ENCODE assay signal across 16 cellular contexts in the genomic region with DNA sequence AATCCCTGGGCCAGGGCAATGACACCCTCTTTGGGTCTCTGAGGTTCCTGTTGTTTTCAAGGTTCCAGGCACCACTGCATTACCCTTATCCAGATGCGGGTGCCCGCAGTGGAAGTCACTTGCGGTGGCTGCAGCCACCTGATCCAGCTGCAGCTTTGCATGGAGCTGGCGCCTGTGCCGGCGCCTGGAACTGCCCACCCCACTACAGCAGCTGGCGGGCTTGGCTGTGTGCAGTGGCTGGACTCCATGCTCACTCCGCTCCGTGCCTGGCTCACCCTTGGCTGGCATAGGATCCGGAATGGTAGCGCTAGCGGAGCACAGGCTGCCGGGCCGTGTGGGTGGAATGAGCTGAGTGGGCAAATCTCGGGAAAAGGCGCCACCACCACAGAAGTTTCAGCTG.
DNase-seq lines count a peak whose midpoint lies in the region; ATAC-seq, FAIRE-seq and TF ChIP-seq lines count a peak whose summit lies in the region.
"Had no signal": no experiment of that assay in that cellular context is flagged by ENCODE, and none has a peak within 500 bp of the region (broad histone marks: within the 10 kb centered on the region; RNA-seq: fewer than 3 reads in every experiment).

No MANE protein-coding gene starts in this region.

- H3K9me1 ChIP-seq in K562 (ENCODE audit: control insufficient read depth, insufficient read depth, low read length) = no peaks in the 10 kb centered on the region

- no peak overlapping the region for H3K27ac Mint-ChIP-seq in GM23338
- H3K27ac Mint-ChIP-seq: CD14-positive monocyte; CD8-positive, alpha-beta T cell; IgD-negative memory B cell had no signal

- no peak for FAIRE-seq in K562 (lab: Jason Lieb, UNC)
- FAIRE-seq: D721Med, GM12892 had no signal

- H3K4me3 Mint-ChIP-seq in GM23338 = no peak overlapping the region
- H3K4me3 Mint-ChIP-seq: CD14-positive monocyte; CD8-positive, alpha-beta T cell had no signal

- TF ChIP-seq EP300 in K562 (IDR thresholded peaks at IDR 0.05; ENCODE audit: low read length) = no peak

- H3K14ac ChIP-seq in neuronal stem cell (ENCODE audit: low read length) = peak overlapping the region; percentile 47

- TF ChIP-seq POLR2A in K562 (conservative IDR thresholded peaks at IDR 0.05) = no peak

- H3K36me3 ChIP-seq in GM23338 (ENCODE audit: insufficient read depth) (no peaks in the 10 kb centered on the region), K562 (ENCODE audit: control insufficient read depth, insufficient read depth, low read length) (no peaks in the 10 kb centered on the region), neuronal stem cell (replicated peaks in 1 of 2; ENCODE audit: control insufficient read depth in 2 of 2, insufficient read depth in 2 of 2, low read length in 2 of 2) (no peaks in the 10 kb centered on the region), upper lobe of right lung (no peaks in the 10 kb centered on the region), aorta (ENCODE audit: control insufficient read depth in 1 of 2, insufficient read depth in 2 of 2, low read length in 1 of 2) (no peaks in the 10 kb centered on the region)

- H3K9me2 ChIP-seq in GM23338 (ENCODE audit: insufficient read depth) = 0 out of 2 replicates have a peak, but pooled peaks cover 5% of the 10 kb centered on the region

- no peak for DNase-seq in GM23338 (ENCODE audit: low spot score)
- DNase-seq in K562 (ENCODE audit: extremely low read depth in 1 of 4, low spot score in 3 of 4) = peak in 1 of 4 experiments; percentile 1
- no peak for DNase-seq in neuronal stem cell (ENCODE audit: low spot score)
- DNase-seq in upper lobe of right lung = peak; percentile 51
- no peak for DNase-seq in LoVo (ENCODE audit: low spot score)
- DNase-seq in aorta = no peak
- DNase-seq: CD8-positive, alpha-beta T cell; COR-L47; DND-41; GDM1; GOT3; HCEC 1CT had no signal

- H4K91ac ChIP-seq in neuronal stem cell (ENCODE audit: low read depth, low read length, poor library complexity) = no peak overlapping the region

- no peak for TF ChIP-seq RAD21 in K562 (CRISPR knock-in tag; conservative IDR thresholded peaks at IDR 0.05 in 1 of 2, IDR thresholded peaks at IDR 0.05 in 1 of 2)

- H3F3A ChIP-seq in GM23338 (replicated peaks; ENCODE audit: low read depth) = no peaks in the 10 kb centered on the region

- no peak overlapping the region for H2AK5ac ChIP-seq in neuronal stem cell (ENCODE audit: low read depth, low read length)

- intact Hi-C loops in K562 (cut with micrococcal nuclease) = no loop called here
- intact Hi-C loops in upper lobe of right lung (cut with DNase I) = no loop called here
- intact Hi-C loops in aorta (cut with DNase I) = no loop called here

- POLR2A ChIA-PET in K562 (lab: Yijun Ruan, JAX) = no interaction called here

- in situ Hi-C loops in K562 (cut with MboI) = no loop called here

- H3K79me2 ChIP-seq in GM23338 (replicated peaks; ENCODE audit: insufficient read depth) (no peaks in the 10 kb centered on the region), K562 (ENCODE audit: control insufficient read depth, insufficient read depth, low read length) (no peaks in the 10 kb centered on the region)

- peak overlapping the region; percentile 65 for H2AFZ ChIP-seq in GM23338
- peak overlapping the region; percentile 45; the same call in 1 of the 2 replicates for H2AFZ ChIP-seq in K562 (ENCODE audit: low read depth, low read length)
- H2AFZ ChIP-seq in neuronal stem cell (ENCODE audit: low read length) = peak overlapping the region; percentile 40

- H3K27me3 ChIP-seq in GM23338 (ENCODE audit: insufficient read depth) (no peaks in the 10 kb centered on the region), K562 (ENCODE audit: control insufficient read depth in 2 of 2, insufficient read depth in 2 of 2, low read length in 2 of 2) (no peaks in the 10 kb centered on the region), neuronal stem cell (ENCODE audit: control insufficient read depth in 3 of 3, insufficient read depth in 3 of 3, low read depth in 1 of 3, low read length in 3 of 3) (no peaks in the 10 kb centered on the region), upper lobe of right lung (no peaks in the 10 kb centered on the region), aorta (ENCODE audit: control insufficient read depth in 1 of 2, insufficient read depth in 2 of 2, low read length in 1 of 2) (no peaks in the 10 kb centered on the region)

- H2BK15ac ChIP-seq in neuronal stem cell (ENCODE audit: low read length) = no peak overlapping the region

- H2BK12ac ChIP-seq in neuronal stem cell (ENCODE audit: low read length) = no peak overlapping the region

- CTCF ChIA-PET in K562 (lab: Yijun Ruan, JAX; ENCODE audit: low intra/inter-chr PET ratio) = no interaction called here

- H3K27me3 Mint-ChIP-seq in GM23338 (ENCODE audit: insufficient read depth, low read depth, poor library complexity) = no peaks in the 10 kb centered on the region
- H3K27me3 Mint-ChIP-seq: IgD-negative memory B cell had no signal

- no peak overlapping the region for H3K27ac ChIP-seq in GM23338 (ENCODE audit: low read depth)
- H3K27ac ChIP-seq in K562 (ENCODE audit: extremely low read depth, low read depth, low read length) = no peak overlapping the region
- H3K27ac ChIP-seq in neuronal stem cell (replicated peaks; ENCODE audit: low read length) = no peak overlapping the region
- no peak overlapping the region for H3K27ac ChIP-seq in upper lobe of right lung
- no peak overlapping the region for H3K27ac ChIP-seq in aorta (ENCODE audit: low read depth in 1 of 2, low read length in 2 of 2)

- BruUV-seq in K562 (replicated peaks; lab: Mats Ljungman, UMichigan) = no TSS peak

- H4K20me1 ChIP-seq in GM23338 (replicated peaks; ENCODE audit: insufficient read depth) (no peaks in the 10 kb centered on the region), K562 (replicated peaks; ENCODE audit: control insufficient read depth, insufficient read depth, low read length) (no peaks in the 10 kb centered on the region)

- H4K8ac ChIP-seq in neuronal stem cell (ENCODE audit: low read depth, low read length) = no peak overlapping the region

- no peak overlapping the region for H3K18ac ChIP-seq in neuronal stem cell (ENCODE audit: low read length)

- no peak overlapping the region for H2BK120ac ChIP-seq in neuronal stem cell (ENCODE audit: low read depth, low read length)

- peak overlapping the region; percentile 55 for H3K23ac ChIP-seq in neuronal stem cell (ENCODE audit: low read depth, low read length, poor library complexity)

- H3K9me3 ChIP-seq in K562 (replicated peaks; ENCODE audit: control insufficient read depth, insufficient read depth, low read depth, low read length) = no peaks in the 10 kb centered on the region
- H3K9me3 ChIP-seq in neuronal stem cell (replicated peaks in 1 of 2; ENCODE audit: control insufficient read depth in 2 of 2, insufficient read depth in 1 of 2, low read depth in 1 of 2, low read length in 2 of 2) = peaks cover 0 to 5% of the 10 kb centered on the region in 2 donors
- no peaks in the 10 kb centered on the region for H3K9me3 ChIP-seq in upper lobe of right lung
- H3K9me3 ChIP-seq in aorta (ENCODE audit: control insufficient read depth, low read length) = peaks cover 2% of the 10 kb centered on the region

- H3K79me1 ChIP-seq in neuronal stem cell (ENCODE audit: low read depth, low read length) = no peaks in the 10 kb centered on the region

- 24% methylated on average over 13 of the region's 16 CpGs for WGBS in K562 (ENCODE audit: insufficient coverage, low coverage, missing lambda C conversion rate)
- no CpG with 5 or more reads among the region's 16 CpGs for WGBS in neuronal stem cell (ENCODE audit: extremely low coverage in 2 of 2, insufficient read length in 2 of 2, insufficient replicate concordance in 1 of 2), 2 donors
- 97% methylated on average over 16 of the region's 16 CpGs for WGBS in aorta, 2 donors

- H3K4ac ChIP-seq in neuronal stem cell (ENCODE audit: low read length) = no peak overlapping the region

- no peak overlapping the region for H3K4me3 ChIP-seq in GM23338
- no peak overlapping the region for H3K4me3 ChIP-seq in K562
- peak overlapping the region in 1 of 2 donors; percentile 44 for H3K4me3 ChIP-seq in neuronal stem cell (ENCODE audit: low read length in 2 of 2)
- no peak overlapping the region for H3K4me3 ChIP-seq in upper lobe of right lung
- no peak overlapping the region for H3K4me3 ChIP-seq in aorta (ENCODE audit: low read length in 2 of 2)

- H3K4me1 ChIP-seq in GM23338 (ENCODE audit: insufficient read depth) (no peaks in the 10 kb centered on the region), K562 (replicated peaks in 1 of 2; ENCODE audit: control insufficient read depth in 2 of 2, insufficient read depth in 2 of 2, low read length in 2 of 2) (peaks cover 0 to 3% of the 10 kb centered on the region in 2 experiments; a peak in 1 of 5 replicates), neuronal stem cell (ENCODE audit: control insufficient read depth in 2 of 2, insufficient read depth in 1 of 2, low read depth in 1 of 2, low read length in 2 of 2) (peaks cover 0 to 2% of the 10 kb centered on the region in 2 donors), upper lobe of right lung (no peaks in the 10 kb centered on the region), aorta (ENCODE audit: control insufficient read depth in 1 of 2, insufficient read depth in 2 of 2, low read length in 2 of 2) (no peaks in the 10 kb centered on the region)

- H3K9me3 Mint-ChIP-seq in GM23338 = peaks cover 6% of the 10 kb centered on the region; the same call in 2 of the 3 replicates

- H3K36me3 Mint-ChIP-seq in GM23338 (ENCODE audit: low read depth) = no peaks in the 10 kb centered on the region; the same call in 2 of the 3 replicates
- H3K36me3 Mint-ChIP-seq: CD14-positive monocyte; CD8-positive, alpha-beta T cell; IgD-negative memory B cell had no signal

- no peak overlapping the region for H3K4me2 ChIP-seq in GM23338
- H3K4me2 ChIP-seq in K562 (ENCODE audit: insufficient read depth, low read length) = no peak overlapping the region
- H3K4me2 ChIP-seq in neuronal stem cell (ENCODE audit: insufficient read depth, low read length, poor library complexity, severe bottlenecking) = no peak overlapping the region

- ATAC-seq in GM23338 (no peak), K562 (no peak), upper lobe of right lung (peak; percentile 33), aorta (ENCODE audit: low FRiP score) (no peak)
- ATAC-seq: CD8-positive, alpha-beta T cell had no signal

- H3K9ac ChIP-seq in K562 (ENCODE audit: insufficient read depth in 1 of 2, low read depth in 2 of 2, low read length in 2 of 2) (no peak overlapping the region), neuronal stem cell (ENCODE audit: low read depth, low read length, poor library complexity) (no peak overlapping the region)

- H3K4me1 Mint-ChIP-seq in GM23338 = no peaks in the 10 kb centered on the region
- H3K4me1 Mint-ChIP-seq: CD14-positive monocyte had no signal

- H2BK5ac ChIP-seq in neuronal stem cell (ENCODE audit: low read length) = no peak overlapping the region

- TF ChIP-seq CTCF in GM23338 (conservative IDR thresholded peaks at IDR 0.05; ENCODE audit: low read depth in 2 of 2) = no peak
- TF ChIP-seq CTCF in K562 (IDR thresholded peaks at IDR 0.05 in 2 of 3, conservative IDR thresholded peaks at IDR 0.05 in 1 of 3; ENCODE audit: insufficient read depth in 2 of 3, low read depth in 1 of 3, low read length in 3 of 3) = no peak
- TF ChIP-seq CTCF in upper lobe of right lung (IDR thresholded peaks at IDR 0.05) = no peak

TF ChIP-seq in GM23338, 12 proteins besides CTCF, POLR2A, EP300 and RAD21 (continues in another document):
- no peak for TF ChIP-seq EZH2phosphoT487 (IDR thresholded peaks at IDR 0.05; ENCODE audit: unreplicated experiment)
